Comparison of ENCODE assay signal across 1 cellular context in the genomic region with DNA sequence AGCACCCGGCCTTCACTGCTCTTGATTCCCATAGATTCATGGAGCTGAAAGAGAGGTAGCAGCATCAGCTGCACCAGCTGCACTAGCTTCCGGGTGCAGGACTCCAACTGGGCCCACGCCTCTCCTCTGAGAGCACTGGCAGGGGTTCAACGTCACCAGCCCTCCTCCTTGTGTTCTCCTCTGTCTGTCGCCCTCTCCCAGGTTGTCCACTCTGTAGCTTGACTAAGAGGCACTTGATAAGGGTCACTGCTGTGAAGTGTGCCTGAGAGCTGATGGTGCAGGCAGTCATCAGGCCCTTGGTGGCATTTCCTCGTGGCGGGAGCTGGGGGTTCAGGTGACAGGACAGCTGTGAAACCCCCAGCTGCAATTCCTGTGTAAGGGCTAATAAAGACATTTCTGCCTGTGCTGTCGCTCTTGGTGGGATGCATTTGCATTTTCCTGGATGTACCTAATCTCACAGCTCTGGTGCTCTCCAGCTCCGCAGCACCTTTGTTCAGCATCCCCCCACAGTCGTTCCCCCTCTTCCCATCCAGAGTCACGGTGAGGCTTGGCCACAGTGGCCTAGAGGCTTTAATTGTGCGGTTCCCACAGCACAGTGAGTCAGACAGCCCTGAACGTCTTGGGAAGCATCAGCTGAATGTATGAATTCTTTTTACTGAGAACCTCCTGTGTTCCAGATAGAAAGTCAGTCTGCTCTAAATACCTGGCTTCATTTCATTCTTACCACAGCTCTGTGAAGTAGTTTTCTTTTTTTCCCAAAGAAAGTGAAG.
TF ChIP-seq lines count a peak whose summit lies in the region.

No MANE protein-coding gene starts in this region.

TF ChIP-seq in HepG2, 621 proteins besides CTCF, POLR2A, EP300 and RAD21 (continued from another document):
- TF ChIP-seq ZBTB20 (CRISPR knock-in tag; IDR thresholded peaks at IDR 0.05; ENCODE audit: borderline replicate concordance, low read depth): no peak
- no peak for TF ChIP-seq ETV6 (CRISPR knock-in tag; conservative IDR thresholded peaks at IDR 0.05)
- no peak for TF ChIP-seq JUND (CRISPR knock-in tag; IDR thresholded peaks at IDR 0.05)
